In the genomic region with DNA sequence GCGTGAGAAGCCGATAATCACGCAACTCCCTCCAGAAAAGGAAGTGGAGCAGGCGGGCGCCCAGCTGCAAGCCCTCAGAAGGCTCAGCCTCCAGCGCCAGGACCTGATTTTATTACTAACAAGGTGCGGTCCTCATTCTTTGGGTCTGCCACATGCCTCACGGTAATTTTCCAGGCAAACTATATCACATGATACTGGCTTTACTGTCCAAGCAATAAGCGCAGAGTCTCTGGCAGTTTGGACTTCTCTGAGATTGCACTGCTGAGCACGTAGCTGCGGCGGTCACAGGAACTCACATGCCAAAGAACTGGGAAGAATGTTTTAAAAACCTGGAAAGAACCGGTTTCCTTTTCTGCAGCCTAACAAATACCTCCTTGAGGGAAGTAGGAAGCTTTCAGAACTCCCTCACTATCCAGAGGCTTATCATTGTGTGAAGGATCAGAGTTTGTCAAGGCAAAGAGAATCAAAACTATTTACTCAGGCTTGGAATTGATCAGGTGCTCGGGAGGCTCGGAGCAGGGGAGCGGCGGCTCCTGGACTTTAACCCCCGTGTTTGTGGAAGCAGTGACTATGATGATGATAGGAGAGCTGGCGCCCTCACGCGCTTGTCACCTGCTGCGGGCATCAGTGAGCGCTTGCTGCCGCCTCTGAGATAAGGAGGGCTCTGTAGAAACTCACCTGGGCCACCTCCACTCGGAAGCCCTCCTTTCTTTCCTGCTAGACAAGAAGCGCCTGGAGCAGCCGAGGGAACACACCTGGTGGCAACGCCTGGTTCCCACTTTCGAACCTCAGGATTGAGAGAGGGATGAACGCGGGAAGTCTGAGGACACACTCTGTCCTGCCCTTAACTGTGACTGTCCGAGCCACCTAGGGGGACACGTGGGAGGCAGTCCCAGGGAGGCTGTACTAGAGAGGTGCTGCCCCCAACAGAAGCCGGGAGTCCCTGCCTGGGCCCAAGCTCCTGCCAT, we compare ENCODE assay signal across 1 cellular context.
TF ChIP-seq lines count a peak whose summit lies in the region.

No MANE protein-coding gene starts in this region.

TF ChIP-seq in HepG2, 621 proteins besides CTCF, POLR2A, EP300 and RAD21 (continued from another document and continues in another):
- peak; percentile 84 for TF ChIP-seq TARDBP (CRISPR knock-in tag; IDR thresholded peaks at IDR 0.05)
- no peak for TF ChIP-seq CBFB (CRISPR knock-in tag; IDR thresholded peaks at IDR 0.05)
- TF ChIP-seq ZNF382 (CRISPR knock-in tag; IDR thresholded peaks at IDR 0.05; ENCODE audit: borderline replicate concordance) = no peak
- peak; percentile 65 for TF ChIP-seq THAP11 (CRISPR knock-in tag; IDR thresholded peaks at IDR 0.05)
- peak; percentile 80; the same call in 1 of the 2 replicates for TF ChIP-seq ZSCAN29 (CRISPR knock-in tag; conservative IDR thresholded peaks at IDR 0.05)
- no peak for TF ChIP-seq RBAK (CRISPR knock-in tag; IDR thresholded peaks at IDR 0.05)
- TF ChIP-seq ZNF124 (CRISPR knock-in tag; IDR thresholded peaks at IDR 0.05) = 0 out of 2 replicates have a peak, but pooled peaks have one; percentile 27
- TF ChIP-seq ZNF180 (CRISPR knock-in tag; IDR thresholded peaks at IDR 0.05; ENCODE audit: borderline replicate concordance, low read depth) = no peak
- no peak for TF ChIP-seq ZFP41 (CRISPR knock-in tag; IDR thresholded peaks at IDR 0.05; ENCODE audit: borderline replicate concordance)
- TF ChIP-seq ZNF746 (CRISPR knock-in tag; IDR thresholded peaks at IDR 0.05) = peak; percentile 40; the same call in 1 of the 2 replicates
- TF ChIP-seq KDM6A (CRISPR knock-in tag; IDR thresholded peaks at IDR 0.05; ENCODE audit: low read depth) = peak; percentile 94
- peak; percentile 76; the same call in 1 of the 2 replicates for TF ChIP-seq KDM1A (CRISPR knock-in tag; IDR thresholded peaks at IDR 0.05)
- TF ChIP-seq, protein P1, sequence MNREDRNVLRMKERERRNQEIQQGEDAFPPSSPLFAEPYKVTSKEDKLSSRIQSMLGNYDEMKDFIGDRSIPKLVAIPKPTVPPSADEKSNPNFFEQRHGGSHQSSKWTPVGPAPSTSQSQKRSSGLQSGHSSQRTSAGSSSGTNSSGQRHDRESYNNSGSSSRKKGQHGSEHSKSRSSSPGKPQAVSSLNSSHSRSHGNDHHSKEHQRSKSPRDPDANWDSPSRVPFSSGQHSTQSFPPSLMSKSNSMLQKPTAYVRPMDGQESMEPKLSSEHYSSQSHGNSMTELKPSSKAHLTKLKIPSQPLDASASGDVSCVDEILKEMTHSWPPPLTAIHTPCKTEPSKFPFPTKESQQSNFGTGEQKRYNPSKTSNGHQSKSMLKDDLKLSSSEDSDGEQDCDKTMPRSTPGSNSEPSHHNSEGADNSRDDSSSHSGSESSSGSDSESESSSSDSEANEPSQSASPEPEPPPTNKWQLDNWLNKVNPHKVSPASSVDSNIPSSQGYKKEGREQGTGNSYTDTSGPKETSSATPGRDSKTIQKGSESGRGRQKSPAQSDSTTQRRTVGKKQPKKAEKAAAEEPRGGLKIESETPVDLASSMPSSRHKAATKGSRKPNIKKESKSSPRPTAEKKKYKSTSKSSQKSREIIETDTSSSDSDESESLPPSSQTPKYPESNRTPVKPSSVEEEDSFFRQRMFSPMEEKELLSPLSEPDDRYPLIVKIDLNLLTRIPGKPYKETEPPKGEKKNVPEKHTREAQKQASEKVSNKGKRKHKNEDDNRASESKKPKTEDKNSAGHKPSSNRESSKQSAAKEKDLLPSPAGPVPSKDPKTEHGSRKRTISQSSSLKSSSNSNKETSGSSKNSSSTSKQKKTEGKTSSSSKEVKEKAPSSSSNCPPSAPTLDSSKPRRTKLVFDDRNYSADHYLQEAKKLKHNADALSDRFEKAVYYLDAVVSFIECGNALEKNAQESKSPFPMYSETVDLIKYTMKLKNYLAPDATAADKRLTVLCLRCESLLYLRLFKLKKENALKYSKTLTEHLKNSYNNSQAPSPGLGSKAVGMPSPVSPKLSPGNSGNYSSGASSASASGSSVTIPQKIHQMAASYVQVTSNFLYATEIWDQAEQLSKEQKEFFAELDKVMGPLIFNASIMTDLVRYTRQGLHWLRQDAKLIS (CRISPR knock-in tag; IDR thresholded peaks at IDR 0.05) = no peak
- TF ChIP-seq KDM3A (CRISPR knock-in tag; IDR thresholded peaks at IDR 0.05; ENCODE audit: low read depth) = peak; percentile 71; the same call in 1 of the 2 replicates
- TF ChIP-seq ZFX (CRISPR knock-in tag; IDR thresholded peaks at IDR 0.05; ENCODE audit: low read depth) = peak; percentile 43
- TF ChIP-seq ATRX (CRISPR knock-in tag; IDR thresholded peaks at IDR 0.05; ENCODE audit: borderline replicate concordance) = no peak
- TF ChIP-seq ZNF550 (CRISPR knock-in tag; IDR thresholded peaks at IDR 0.05; ENCODE audit: borderline replicate concordance) = 0 out of 2 replicates have a peak, but pooled peaks have one; percentile 80
- TF ChIP-seq SIX1 (CRISPR knock-in tag; IDR thresholded peaks at IDR 0.05; ENCODE audit: borderline replicate concordance) = no peak
- peak; percentile 53; the same call in 1 of the 2 replicates for TF ChIP-seq SMAD3 (CRISPR knock-in tag; IDR thresholded peaks at IDR 0.05)
- no peak for TF ChIP-seq ZNF644 (CRISPR knock-in tag; IDR thresholded peaks at IDR 0.05; ENCODE audit: low read depth)
- TF ChIP-seq KAT8 (CRISPR knock-in tag; IDR thresholded peaks at IDR 0.05) = peak; percentile 81
- TF ChIP-seq NR1H2 (CRISPR knock-in tag; IDR thresholded peaks at IDR 0.05; ENCODE audit: borderline replicate concordance, low read depth) = no peak
- TF ChIP-seq HOXA7 (CRISPR knock-in tag; IDR thresholded peaks at IDR 0.05) = no peak
- TF ChIP-seq NFKBIZ (CRISPR knock-in tag; IDR thresholded peaks at IDR 0.05) = peak; percentile 79; the same call in 1 of the 2 replicates
- TF ChIP-seq, protein P2, sequence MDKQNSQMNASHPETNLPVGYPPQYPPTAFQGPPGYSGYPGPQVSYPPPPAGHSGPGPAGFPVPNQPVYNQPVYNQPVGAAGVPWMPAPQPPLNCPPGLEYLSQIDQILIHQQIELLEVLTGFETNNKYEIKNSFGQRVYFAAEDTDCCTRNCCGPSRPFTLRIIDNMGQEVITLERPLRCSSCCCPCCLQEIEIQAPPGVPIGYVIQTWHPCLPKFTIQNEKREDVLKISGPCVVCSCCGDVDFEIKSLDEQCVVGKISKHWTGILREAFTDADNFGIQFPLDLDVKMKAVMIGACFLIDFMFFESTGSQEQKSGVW (CRISPR knock-in tag; IDR thresholded peaks at IDR 0.05; ENCODE audit: borderline replicate concordance) = no peak
- TF ChIP-seq NFIB (CRISPR knock-in tag; IDR thresholded peaks at IDR 0.05; ENCODE audit: borderline replicate concordance) = no peak
- TF ChIP-seq, protein P3, sequence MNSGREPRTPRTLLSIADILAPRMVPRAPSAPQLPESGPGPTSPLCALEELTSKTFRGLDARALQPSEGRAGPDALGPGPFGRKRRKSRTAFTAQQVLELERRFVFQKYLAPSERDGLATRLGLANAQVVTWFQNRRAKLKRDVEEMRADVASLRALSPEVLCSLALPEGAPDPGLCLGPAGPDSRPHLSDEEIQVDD (CRISPR knock-in tag; IDR thresholded peaks at IDR 0.05; ENCODE audit: borderline replicate concordance) = no peak
- TF ChIP-seq ZNF577 (CRISPR knock-in tag; IDR thresholded peaks at IDR 0.05; ENCODE audit: borderline replicate concordance, low read depth) = no peak
- no peak for TF ChIP-seq MAFG (CRISPR knock-in tag; IDR thresholded peaks at IDR 0.05)
- TF ChIP-seq, protein P4, sequence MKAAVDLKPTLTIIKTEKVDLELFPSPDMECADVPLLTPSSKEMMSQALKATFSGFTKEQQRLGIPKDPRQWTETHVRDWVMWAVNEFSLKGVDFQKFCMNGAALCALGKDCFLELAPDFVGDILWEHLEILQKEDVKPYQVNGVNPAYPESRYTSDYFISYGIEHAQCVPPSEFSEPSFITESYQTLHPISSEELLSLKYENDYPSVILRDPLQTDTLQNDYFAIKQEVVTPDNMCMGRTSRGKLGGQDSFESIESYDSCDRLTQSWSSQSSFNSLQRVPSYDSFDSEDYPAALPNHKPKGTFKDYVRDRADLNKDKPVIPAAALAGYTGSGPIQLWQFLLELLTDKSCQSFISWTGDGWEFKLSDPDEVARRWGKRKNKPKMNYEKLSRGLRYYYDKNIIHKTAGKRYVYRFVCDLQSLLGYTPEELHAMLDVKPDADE (CRISPR knock-in tag; IDR thresholded peaks at IDR 0.05) = no peak
- no peak for TF ChIP-seq MATR3 (CRISPR knock-in tag; IDR thresholded peaks at IDR 0.05)
- no peak for TF ChIP-seq ZKSCAN5 (CRISPR knock-in tag; IDR thresholded peaks at IDR 0.05)
- TF ChIP-seq, protein P5, sequence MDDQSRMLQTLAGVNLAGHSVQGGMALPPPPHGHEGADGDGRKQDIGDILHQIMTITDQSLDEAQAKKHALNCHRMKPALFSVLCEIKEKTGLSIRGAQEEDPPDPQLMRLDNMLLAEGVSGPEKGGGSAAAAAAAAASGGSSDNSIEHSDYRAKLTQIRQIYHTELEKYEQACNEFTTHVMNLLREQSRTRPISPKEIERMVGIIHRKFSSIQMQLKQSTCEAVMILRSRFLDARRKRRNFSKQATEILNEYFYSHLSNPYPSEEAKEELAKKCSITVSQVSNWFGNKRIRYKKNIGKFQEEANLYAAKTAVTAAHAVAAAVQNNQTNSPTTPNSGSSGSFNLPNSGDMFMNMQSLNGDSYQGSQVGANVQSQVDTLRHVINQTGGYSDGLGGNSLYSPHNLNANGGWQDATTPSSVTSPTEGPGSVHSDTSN (CRISPR knock-in tag; IDR thresholded peaks at IDR 0.05; ENCODE audit: borderline replicate concordance) = no peak
- peak; percentile 87 for TF ChIP-seq KDM2A (CRISPR knock-in tag; IDR thresholded peaks at IDR 0.05; ENCODE audit: borderline replicate concordance, low read depth)
- no peak for TF ChIP-seq U2AF2 (IDR thresholded peaks at IDR 0.05; ENCODE audit: low read depth, low read length)
- TF ChIP-seq ZC3H13 (CRISPR knock-in tag; IDR thresholded peaks at IDR 0.05) = no peak
- no peak for TF ChIP-seq TRIM24 (CRISPR knock-in tag; IDR thresholded peaks at IDR 0.05)
- TF ChIP-seq, protein P6, sequence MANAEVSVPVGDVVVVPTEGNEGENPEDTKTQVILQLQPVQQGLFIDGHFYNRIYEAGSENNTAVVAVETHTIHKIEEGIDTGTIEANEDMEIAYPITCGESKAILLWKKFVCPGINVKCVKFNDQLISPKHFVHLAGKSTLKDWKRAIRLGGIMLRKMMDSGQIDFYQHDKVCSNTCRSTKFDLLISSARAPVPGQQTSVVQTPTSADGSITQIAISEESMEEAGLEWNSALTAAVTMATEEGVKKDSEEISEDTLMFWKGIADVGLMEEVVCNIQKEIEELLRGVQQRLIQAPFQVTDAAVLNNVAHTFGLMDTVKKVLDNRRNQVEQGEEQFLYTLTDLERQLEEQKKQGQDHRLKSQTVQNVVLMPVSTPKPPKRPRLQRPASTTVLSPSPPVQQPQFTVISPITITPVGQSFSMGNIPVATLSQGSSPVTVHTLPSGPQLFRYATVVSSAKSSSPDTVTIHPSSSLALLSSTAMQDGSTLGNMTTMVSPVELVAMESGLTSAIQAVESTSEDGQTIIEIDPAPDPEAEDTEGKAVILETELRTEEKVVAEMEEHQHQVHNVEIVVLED (CRISPR knock-in tag; IDR thresholded peaks at IDR 0.05; ENCODE audit: borderline replicate concordance) = no peak; the same call in 1 of the 2 replicates
- TF ChIP-seq, protein P7, sequence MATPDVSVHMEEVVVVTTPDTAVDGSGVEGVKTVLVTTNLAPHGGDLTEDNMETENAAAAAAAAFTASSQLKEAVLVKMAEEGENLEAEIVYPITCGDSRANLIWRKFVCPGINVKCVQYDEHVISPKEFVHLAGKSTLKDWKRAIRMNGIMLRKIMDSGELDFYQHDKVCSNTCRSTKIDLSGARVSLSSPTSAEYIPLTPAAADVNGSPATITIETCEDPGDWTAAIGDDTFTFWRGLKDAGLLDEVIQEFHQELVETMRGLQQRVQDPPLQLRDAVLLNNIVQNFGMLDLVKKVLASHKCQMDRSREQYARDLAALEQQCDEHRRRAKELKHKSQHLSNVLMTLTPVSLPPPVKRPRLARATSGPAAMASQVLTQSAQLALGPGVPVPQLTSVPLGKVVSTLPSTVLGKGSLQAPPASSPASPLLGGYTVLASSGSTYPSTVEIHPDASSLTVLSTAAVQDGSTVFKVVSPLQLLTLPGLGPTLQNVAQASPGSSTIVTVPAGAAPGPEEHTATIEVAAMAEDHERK (CRISPR knock-in tag; IDR thresholded peaks at IDR 0.05; ENCODE audit: low read depth) = no peak
- no peak for TF ChIP-seq MED13 (CRISPR knock-in tag; IDR thresholded peaks at IDR 0.05)
- TF ChIP-seq, protein P8, sequence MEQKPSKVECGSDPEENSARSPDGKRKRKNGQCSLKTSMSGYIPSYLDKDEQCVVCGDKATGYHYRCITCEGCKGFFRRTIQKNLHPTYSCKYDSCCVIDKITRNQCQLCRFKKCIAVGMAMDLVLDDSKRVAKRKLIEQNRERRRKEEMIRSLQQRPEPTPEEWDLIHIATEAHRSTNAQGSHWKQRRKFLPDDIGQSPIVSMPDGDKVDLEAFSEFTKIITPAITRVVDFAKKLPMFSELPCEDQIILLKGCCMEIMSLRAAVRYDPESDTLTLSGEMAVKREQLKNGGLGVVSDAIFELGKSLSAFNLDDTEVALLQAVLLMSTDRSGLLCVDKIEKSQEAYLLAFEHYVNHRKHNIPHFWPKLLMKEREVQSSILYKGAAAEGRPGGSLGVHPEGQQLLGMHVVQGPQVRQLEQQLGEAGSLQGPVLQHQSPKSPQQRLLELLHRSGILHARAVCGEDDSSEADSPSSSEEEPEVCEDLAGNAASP (CRISPR knock-in tag; IDR thresholded peaks at IDR 0.05; ENCODE audit: borderline replicate concordance) = peak; percentile 74; the same call in 1 of the 2 replicates
- TF ChIP-seq, protein P9, sequence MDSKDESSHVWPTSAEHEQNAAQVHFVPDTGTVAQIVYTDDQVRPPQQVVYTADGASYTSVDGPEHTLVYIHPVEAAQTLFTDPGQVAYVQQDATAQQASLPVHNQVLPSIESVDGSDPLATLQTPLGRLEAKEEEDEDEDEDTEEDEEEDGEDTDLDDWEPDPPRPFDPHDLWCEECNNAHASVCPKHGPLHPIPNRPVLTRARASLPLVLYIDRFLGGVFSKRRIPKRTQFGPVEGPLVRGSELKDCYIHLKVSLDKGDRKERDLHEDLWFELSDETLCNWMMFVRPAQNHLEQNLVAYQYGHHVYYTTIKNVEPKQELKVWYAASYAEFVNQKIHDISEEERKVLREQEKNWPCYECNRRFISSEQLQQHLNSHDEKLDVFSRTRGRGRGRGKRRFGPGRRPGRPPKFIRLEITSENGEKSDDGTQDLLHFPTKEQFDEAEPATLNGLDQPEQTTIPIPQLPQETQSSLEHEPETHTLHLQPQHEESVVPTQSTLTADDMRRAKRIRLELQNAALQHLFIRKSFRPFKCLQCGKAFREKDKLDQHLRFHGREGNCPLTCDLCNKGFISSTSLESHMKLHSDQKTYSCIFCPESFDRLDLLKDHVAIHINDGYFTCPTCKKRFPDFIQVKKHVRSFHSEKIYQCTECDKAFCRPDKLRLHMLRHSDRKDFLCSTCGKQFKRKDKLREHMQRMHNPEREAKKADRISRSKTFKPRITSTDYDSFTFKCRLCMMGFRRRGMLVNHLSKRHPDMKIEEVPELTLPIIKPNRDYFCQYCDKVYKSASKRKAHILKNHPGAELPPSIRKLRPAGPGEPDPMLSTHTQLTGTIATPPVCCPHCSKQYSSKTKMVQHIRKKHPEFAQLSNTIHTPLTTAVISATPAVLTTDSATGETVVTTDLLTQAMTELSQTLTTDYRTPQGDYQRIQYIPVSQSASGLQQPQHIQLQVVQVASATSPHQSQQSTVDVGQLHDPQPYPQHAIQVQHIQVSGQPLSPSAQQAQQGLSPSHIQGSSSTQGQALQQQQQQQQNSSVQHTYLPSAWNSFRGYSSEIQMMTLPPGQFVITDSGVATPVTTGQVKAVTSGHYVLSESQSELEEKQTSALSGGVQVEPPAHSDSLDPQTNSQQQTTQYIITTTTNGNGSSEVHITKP (CRISPR knock-in tag; IDR thresholded peaks at IDR 0.05; ENCODE audit: low read depth) = no peak; the same call in 1 of the 2 replicates
- TF ChIP-seq SMC3 (IDR thresholded peaks at IDR 0.05; ENCODE audit: low read length) = peak; percentile 52
- peak; percentile 45; the same call in 1 of the 2 replicates for TF ChIP-seq ZIK1 (CRISPR knock-in tag; IDR thresholded peaks at IDR 0.05; ENCODE audit: borderline replicate concordance, low read depth)
- TF ChIP-seq IKZF4 (CRISPR knock-in tag; IDR thresholded peaks at IDR 0.05; ENCODE audit: borderline replicate concordance, low read depth, not compliant biosample characterization) = no peak
